In the genomic region with DNA sequence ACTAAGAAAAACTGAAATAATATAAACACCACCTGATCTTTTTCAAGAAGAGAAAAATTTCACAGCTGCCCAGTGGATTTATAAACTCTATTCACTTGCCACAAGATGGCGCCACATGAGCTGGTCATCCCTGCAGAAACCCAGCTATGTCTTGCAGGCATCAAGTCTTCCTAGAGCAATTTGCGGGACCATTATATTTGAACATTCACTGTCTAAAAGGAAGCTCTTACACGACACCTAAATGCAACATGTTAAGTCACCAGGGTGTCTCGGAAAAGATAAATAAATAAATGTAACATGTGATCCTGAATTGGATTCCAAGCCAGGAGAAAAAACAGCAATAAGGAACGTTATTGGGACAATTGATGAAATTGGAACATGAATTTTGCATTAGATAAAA, we compare ENCODE assay signal across 9 cellular contexts. TPM values are rescaled to one million over a fixed set of nuclear protein-coding genes. Genes with fewer than 3 reads are reported as not detected.
DNase-seq lines count a peak whose midpoint lies in the region; ATAC-seq and TF ChIP-seq lines count a peak whose summit lies in the region.
"Had no signal": no experiment of that assay in that cellular context is flagged by ENCODE, and none has a peak within 500 bp of the region (broad histone marks: within the 10 kb centered on the region; RNA-seq: fewer than 3 reads in every experiment).

No MANE protein-coding gene starts in this region.

- no peaks in the 10 kb centered on the region for H3K4me1 ChIP-seq in thyroid gland

- H3K9me3 Mint-ChIP-seq in osteocyte (ENCODE audit: unreplicated experiment): no peaks in the 10 kb centered on the region

- no peaks in the 10 kb centered on the region for H3K27me3 ChIP-seq in thyroid gland

- no peaks in the 10 kb centered on the region for H3K36me3 Mint-ChIP-seq in osteocyte (ENCODE audit: unreplicated experiment)
- H3K36me3 Mint-ChIP-seq: activated naive CD8-positive, alpha-beta T cell had no signal

- intact Hi-C loops in thyroid gland (cut with DNase I): no loop called here

- no peak overlapping the region for H3K27ac ChIP-seq in thyroid gland

- DNase-seq in DMS114 treated with DMSO at 0.1 percent for 48 hours (lab: John Stamatoyannopoulos, UW; ENCODE audit: unreplicated experiment): peak; percentile 82
- peak; percentile 78 for DNase-seq in RPMI8226
- DNase-seq in activated T-helper 1 cell treated with Interleukin-2 at 50 U/mL for 16 hours (ENCODE audit: low read depth): peak; percentile 39
- DNase-seq in fibroblast of the aortic adventitia (ENCODE audit: low read depth): peak; percentile 92
- peak; percentile 91 for DNase-seq in osteocyte (ENCODE audit: extremely low spot score, unreplicated experiment)
- peak; percentile 72 to 85 for DNase-seq in thyroid gland

- H3K4me1 Mint-ChIP-seq in osteocyte (ENCODE audit: unreplicated experiment): peaks cover 8% of the 10 kb centered on the region

- no peak for TF ChIP-seq POLR2A in thyroid gland (IDR thresholded peaks at IDR 0.05)

- no peaks in the 10 kb centered on the region for H3K27me3 Mint-ChIP-seq in osteocyte (ENCODE audit: unreplicated experiment)
- H3K27me3 Mint-ChIP-seq: activated naive CD8-positive, alpha-beta T cell had no signal

- WGBS in thyroid gland, 2 donors: 10 to 13% methylated on average over 5 of the region's 5 CpGs

- no peak for ATAC-seq in HG02642 (IDR thresholded peaks at IDR 0.05; ENCODE audit: poor library complexity, unreplicated experiment)

- H3K4me3 ChIP-seq in fibroblast of the aortic adventitia (ENCODE audit: low read depth, low read length) (no peak overlapping the region), thyroid gland (replicated peaks in 1 of 3) (no peak overlapping the region)

- H3K4me3 Mint-ChIP-seq in osteocyte (ENCODE audit: unreplicated experiment): no peak overlapping the region
- H3K4me3 Mint-ChIP-seq: activated naive CD8-positive, alpha-beta T cell had no signal

- H3K36me3 ChIP-seq in thyroid gland: no peaks in the 10 kb centered on the region

- no peak overlapping the region for H3K27ac Mint-ChIP-seq in osteocyte (ENCODE audit: unreplicated experiment)
- H3K27ac Mint-ChIP-seq: activated naive CD8-positive, alpha-beta T cell had no signal

- H3K9me3 ChIP-seq in thyroid gland: no peaks in the 10 kb centered on the region

- TF ChIP-seq CTCF in LNCAP (IDR thresholded peaks at IDR 0.05) (peak; percentile 86), fibroblast of the aortic adventitia (IDR thresholded peaks at IDR 0.05; ENCODE audit: insufficient read depth, low read length) (peak; percentile 73), osteocyte (IDR thresholded peaks at IDR 0.05) (peak; percentile 87), thyroid gland (IDR thresholded peaks at IDR 0.05) (peak; percentile 35 to 75 (median 61))

RNA-seq across cellular contexts. Expression of a gene that starts 20.3 kb away (rescaled TPM):
- total RNA-seq in fibroblast of the aortic adventitia (ENCODE audit: low replicate concordance) (124 and 132 TPM in 2 replicates), osteocyte (152 and 156 TPM in 2 replicates), thyroid gland (100 to 1,000 TPM; 166 to 285 (median 190) TPM)

RNA-seq across cellular contexts. Expression of a gene that starts 42.8 kb away (rescaled TPM):
- total RNA-seq in fibroblast of the aortic adventitia (ENCODE audit: low replicate concordance) (1.2 and 9.1 TPM in 2 replicates), osteocyte (13.1 and 16.6 TPM in 2 replicates), thyroid gland (10 to 100 TPM in 3 of 4 donors, 1 to 10 TPM in 1; 9.4 to 17.3 (median 17.2) TPM)

RNA-seq across cellular contexts. Expression of a gene that starts 43.1 kb away (rescaled TPM):
- total RNA-seq in fibroblast of the aortic adventitia (ENCODE audit: low replicate concordance) (179 and 252 TPM in 2 replicates), osteocyte (499 and 511 TPM in 2 replicates), thyroid gland (100 to 1,000 TPM; 151 to 258 (median 244) TPM)

Comparison
In these comparisons a context has a peak if more than half of its experiments do, and no peak if none do; other contexts are left out.
1. DNase-seq: peak in every context shown above with its lines; median percentile 92 in fibroblast of the aortic adventitia; 91 in osteocyte; 82 in DMS114 treated with DMSO at 0.1 percent for 48 hours; 78 in thyroid gland; 78 in RPMI8226; 39 in activated T-helper 1 cell treated with Interleukin-2 at 50 U/mL for 16 hours.